ENCODE assay signal across 9 cellular contexts in the genomic region with DNA sequence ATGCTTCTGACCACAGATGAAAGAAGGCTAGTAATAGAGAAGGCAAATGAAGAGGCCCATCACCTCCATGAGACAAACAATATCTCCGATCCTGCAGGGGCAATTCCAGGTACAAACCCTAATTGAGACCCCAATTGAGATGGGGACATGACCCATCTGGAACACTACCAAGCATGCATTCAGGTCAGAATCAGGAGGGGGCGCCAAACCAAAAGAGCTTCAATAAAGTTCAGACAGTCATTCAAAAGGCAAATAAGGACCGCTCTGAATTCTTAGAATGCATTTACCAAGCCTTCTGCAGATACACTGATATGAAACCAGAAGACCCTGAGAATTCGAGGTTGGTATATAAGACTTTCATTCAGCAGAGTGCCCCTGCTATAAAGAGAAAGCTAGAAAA. TPM values are rescaled to one million over a fixed set of nuclear protein-coding genes. Genes with fewer than 3 reads are reported as not detected.
DNase-seq lines count a peak whose midpoint lies in the region; ATAC-seq and TF ChIP-seq lines count a peak whose summit lies in the region.
"Had no signal": no experiment of that assay in that cellular context is flagged by ENCODE, and none has a peak within 500 bp of the region (broad histone marks: within the 10 kb centered on the region; RNA-seq: fewer than 3 reads in every experiment).

No MANE protein-coding gene starts in this region.

- no peaks in the 10 kb centered on the region for H3F3A ChIP-seq in smooth muscle cell (ENCODE audit: low read depth)

- H3K9ac ChIP-seq in OCI-LY3 (ENCODE audit: low read length) (no peak overlapping the region), smooth muscle cell (ENCODE audit: low read depth) (no peak overlapping the region)

- H4K20me1 ChIP-seq in OCI-LY3 (ENCODE audit: insufficient read depth, low read length) (no peaks in the 10 kb centered on the region), smooth muscle cell (ENCODE audit: low read depth) (no peaks in the 10 kb centered on the region)

- no peak overlapping the region for H3K4me3 ChIP-seq in OCI-LY3 (ENCODE audit: low read length)
- H3K4me3 ChIP-seq in dorsolateral prefrontal cortex = no peak overlapping the region
- H3K4me3 ChIP-seq in smooth muscle cell = no peak overlapping the region
- H3K4me3 ChIP-seq: coronary artery had no signal

- 0 out of 2 replicates have a peak overlapping the region, but pooled peaks have one; percentile 10 for H3K4me2 ChIP-seq in OCI-LY3 (ENCODE audit: low read length)
- H3K4me2 ChIP-seq in smooth muscle cell = no peak overlapping the region

- 63% methylated on average over 4 of the region's 4 CpGs for WGBS in smooth muscle cell (ENCODE audit: low lambda C conversion rate)

- no peak overlapping the region for H2AFZ ChIP-seq in OCI-LY3 (ENCODE audit: low read depth, low read length)
- no peak overlapping the region for H2AFZ ChIP-seq in smooth muscle cell (ENCODE audit: low read depth)

- intact Hi-C loops in dorsolateral prefrontal cortex (cut with DNase I) (loop anchor here in 1 of 2 donors (5.0 kb wide), 2 partner anchors 61 to 99 kb away; no protein-coding TSS in a partner anchor), posterior vena cava (cut with DNase I) (no loop called here)

- H3K36me3 ChIP-seq in OCI-LY3 (replicated peaks; ENCODE audit: low read depth, low read length) (no peaks in the 10 kb centered on the region), smooth muscle cell (ENCODE audit: low read depth) (no peaks in the 10 kb centered on the region)

- ATAC-seq in GM21529 (IDR thresholded peaks at IDR 0.05; ENCODE audit: unreplicated experiment) = peak; percentile 45
- no peak for ATAC-seq in GM18907 (IDR thresholded peaks at IDR 0.05; ENCODE audit: unreplicated experiment)

- DNase-seq in dorsolateral prefrontal cortex (peak in 3 of 10 donors; percentile 4 to 54 (median 15)), smooth muscle cell (lab: John Stamatoyannopoulos, UW; ENCODE audit: unreplicated experiment) (no peak), posterior vena cava (ENCODE audit: low spot score) (no peak), epidermal melanocyte (ENCODE audit: insufficient read length, low spot score) (no peak)

- TF ChIP-seq CTCF in OCI-LY3 (IDR thresholded peaks at IDR 0.05; ENCODE audit: low read depth, low read length) (peak; percentile 77), dorsolateral prefrontal cortex (IDR thresholded peaks at IDR 0.05 in 54 of 56, conservative IDR thresholded peaks at IDR 0.05 in 2 of 56; ENCODE audit: low read depth in 1 of 56, partially characterized antibody in 56 of 56) (peak in 51 of 56 donors; percentile 14 to 70 (median 40)), smooth muscle cell (IDR thresholded peaks at IDR 0.05; ENCODE audit: borderline replicate concordance, insufficient read depth, poor library complexity, severe bottlenecking) (peak; percentile 31)

- H3K27ac ChIP-seq in OCI-LY3 (ENCODE audit: low read length) = no peak overlapping the region
- no peak overlapping the region for H3K27ac ChIP-seq in dorsolateral prefrontal cortex
- H3K27ac ChIP-seq in smooth muscle cell (ENCODE audit: low read depth) = no peak overlapping the region
- H3K27ac ChIP-seq: coronary artery, VCaP had no signal

- H3K27me3 ChIP-seq in OCI-LY3 (ENCODE audit: low read depth, low read length) (no peaks in the 10 kb centered on the region), dorsolateral prefrontal cortex (peaks cover 0 to 6% (median 0%) of the 10 kb centered on the region in 45 donors), smooth muscle cell (ENCODE audit: low read depth) (no peaks in the 10 kb centered on the region)

- H3K4me1 ChIP-seq in OCI-LY3 (ENCODE audit: low read length) (peaks cover 11% of the 10 kb centered on the region), smooth muscle cell (ENCODE audit: low read depth) (no peaks in the 10 kb centered on the region)

- H3K9me3 ChIP-seq in OCI-LY3 (ENCODE audit: insufficient read depth, low read length) = peaks cover under 1% of the 10 kb centered on the region; the same call in 1 of the 2 replicates
- no peaks in the 10 kb centered on the region for H3K9me3 ChIP-seq in smooth muscle cell (replicated peaks; ENCODE audit: low read depth)

- H3K79me2 ChIP-seq in OCI-LY3 (ENCODE audit: low read length) (no peaks in the 10 kb centered on the region), smooth muscle cell (ENCODE audit: low read depth) (no peaks in the 10 kb centered on the region)

RNA-seq across cellular contexts. Expression of a gene that starts 10.2 kb away (rescaled TPM):
- total RNA-seq in dorsolateral prefrontal cortex = not detected
- total RNA-seq in smooth muscle cell = not detected in 2 replicates
- polyA plus RNA-seq in smooth muscle cell = not detected in 2 replicates
- total RNA-seq in posterior vena cava = not detected

RNA-seq across cellular contexts. Expression of a gene that starts 12.3 kb away (rescaled TPM):
- total RNA-seq in dorsolateral prefrontal cortex = not detected
- total RNA-seq in smooth muscle cell = not detected in 2 replicates
- not detected in 2 replicates for polyA plus RNA-seq in smooth muscle cell
- total RNA-seq in posterior vena cava = not detected

RNA-seq across cellular contexts. Expression of a gene that starts 23.1 kb away (rescaled TPM):
- total RNA-seq in dorsolateral prefrontal cortex = 10 to 100 TPM in 8 of 120 experiments, 1 to 10 TPM in 108, under 1 TPM in 4; 0.56 to 19.7 (median 4.2) TPM
- total RNA-seq in smooth muscle cell = 3.3 TPM in 1 of 2 replicates, not detected in the other
- polyA plus RNA-seq in smooth muscle cell = 0.22 TPM in 1 of 2 replicates, not detected in the other
- total RNA-seq in posterior vena cava = 10 to 100 TPM in 1 of 2 donors, 1 to 10 TPM in 1; 7.0 to 16.3 TPM

RNA-seq across cellular contexts. Expression of a gene that starts 44.7 kb away (rescaled TPM):
- total RNA-seq in dorsolateral prefrontal cortex (100 to 1,000 TPM in 104 of 120 experiments, 10 to 100 TPM in 16; 39.9 to 796 (median 173) TPM), smooth muscle cell (4.0 and 13.5 TPM in 2 replicates), posterior vena cava (100 to 1,000 TPM; 222 to 363 TPM)
- 6.9 and 8.5 TPM in 2 replicates for polyA plus RNA-seq in smooth muscle cell
